8 cellular contexts compared by ENCODE assay signal in genomic region chr3:187102073-187102634, GRCh38. TPM values are rescaled to one million over a fixed set of nuclear protein-coding genes. Genes with fewer than 3 reads are reported as not detected.
A peak's percentile ranks its signal among the peaks of the same experiment; 100 is the strongest.
DNase-seq lines count a peak whose midpoint lies in the region; ATAC-seq and TF ChIP-seq lines count a peak whose summit lies in the region.

No MANE protein-coding gene starts in this region.

- H3K4me3 Mint-ChIP-seq in naive thymus-derived CD8-positive, alpha-beta T cell, result peak overlapping the region; percentile 53 to 84 (median 74)

- TSS peak; percentile 82 for BruUV-seq in A673 (replicated peaks; lab: Mats Ljungman, UMichigan)

- H3K27ac Mint-ChIP-seq in naive thymus-derived CD8-positive, alpha-beta T cell, result peak overlapping the region; percentile 44 to 89 (median 85)

- H3K9me3 ChIP-seq in A673 (ENCODE audit: low read depth, low read length, poor library complexity, severe bottlenecking), result peaks cover 18% of the 10 kb centered on the region

- POLR2A ChIA-PET in A673 (lab: Charles Lee; ENCODE audit: low non-redundant PET), result interaction anchor here (0.6 kb wide), 1 partner anchor 314 kb away, joined by 4 read pairs; no protein-coding TSS in a partner anchor
- POLR2A ChIA-PET in naive thymus-derived CD8-positive, alpha-beta T cell (lab: Charles Lee), result interaction anchor here (0.7 to 2.1 kb wide), 6 partner anchors 11 to 193 kb away, joined by 3 to 6 read pairs (median 4); no protein-coding TSS in a partner anchor

- H3K36me3 ChIP-seq in A673 (ENCODE audit: insufficient read depth, low read length, poor library complexity, severe bottlenecking), result no peaks in the 10 kb centered on the region

- CTCF ChIA-PET in A673 (lab: Charles Lee), result interaction anchor here (0.7 to 1.9 kb wide), 2 partner anchors 9 to 11 kb away, joined by 4 to 7 read pairs; no protein-coding TSS in a partner anchor

- peaks cover 0 to 18% (median 5%) of the 10 kb centered on the region in 9 donors for H3K9me3 Mint-ChIP-seq in naive thymus-derived CD8-positive, alpha-beta T cell

- no peaks in the 10 kb centered on the region for H3K27me3 ChIP-seq in A673 (replicated peaks; ENCODE audit: insufficient read depth, low read depth, low read length, poor library complexity)

- H3K27ac ChIP-seq in A673 (ENCODE audit: low read depth, low read length, poor library complexity, severe bottlenecking) (peak overlapping the region; percentile 75), caudate nucleus (ENCODE audit: low read depth, low read length) (peak overlapping the region; percentile 48)

- no peaks in the 10 kb centered on the region for H3K27me3 Mint-ChIP-seq in naive thymus-derived CD8-positive, alpha-beta T cell

- intact Hi-C loops in A673 (cut with micrococcal nuclease; ENCODE audit: unreplicated experiment), result no loop called here

- H3K4me1 ChIP-seq in A673 (ENCODE audit: insufficient read depth, low read length, poor library complexity, severe bottlenecking), result peaks cover 14% of the 10 kb centered on the region

- ATAC-seq in naive thymus-derived CD8-positive, alpha-beta T cell, result no peak
- no peak for ATAC-seq in GM19397 (IDR thresholded peaks at IDR 0.05; ENCODE audit: unreplicated experiment)

- DNase-seq in A673 (ENCODE audit: low spot score), result no peak
- no peak for DNase-seq in Jurkat, Clone E6-1 (ENCODE audit: low read depth, low spot score)
- no peak for DNase-seq in caudate nucleus (lab: John Stamatoyannopoulos, UW)
- DNase-seq in naive thymus-derived CD8-positive, alpha-beta T cell, result no peak
- DNase-seq in DMS53 (lab: John Stamatoyannopoulos, UW), result no peak
- DNase-seq in NCI-H446 treated with DMSO at 0.1 percent for 48 hours (lab: John Stamatoyannopoulos, UW), result no peak
- no peak for DNase-seq in retina

- peak overlapping the region; percentile 20 for H3K4me3 ChIP-seq in A673 (ENCODE audit: low read depth, low read length, poor library complexity, severe bottlenecking)
- H3K4me3 ChIP-seq in Jurkat, Clone E6-1 (ENCODE audit: low read length), result peak overlapping the region; percentile 28

- peaks cover 0 to 9% (median 9%) of the 10 kb centered on the region in 3 donors for H3K36me3 Mint-ChIP-seq in naive thymus-derived CD8-positive, alpha-beta T cell

- TF ChIP-seq CTCF in A673 (conservative IDR thresholded peaks at IDR 0.05; ENCODE audit: low read depth, low read length), result no peak

- H3K4me1 Mint-ChIP-seq in naive thymus-derived CD8-positive, alpha-beta T cell, result peaks cover 13 to 25% (median 19%) of the 10 kb centered on the region in 4 donors

RNA-seq across cellular contexts. Expression of gene RPL39L, which starts 37.1 kb away (rescaled TPM):
- total RNA-seq in A673 (2021), result 35.3 and 43.2 TPM in 2 replicates
- polyA plus RNA-seq in Jurkat, Clone E6-1 (2012; ENCODE audit: insufficient read depth, insufficient read length), result 151 TPM
- total RNA-seq in naive thymus-derived CD8-positive, alpha-beta T cell, result 1 to 10 TPM; 1.2 to 1.4 TPM
- 10 to 100 TPM in 1 of 3 donors, 1 to 10 TPM in 2; 3.8 to 11.2 (median 4.4) TPM for polyA plus RNA-seq in naive thymus-derived CD8-positive, alpha-beta T cell

Comparison
In these comparisons a context has a peak if more than half of its experiments do, and no peak if none do; other contexts are left out.
1. RNA of gene RPL39L, which starts 37.1 kb away (total RNA-seq): 35.3 to 43.2 TPM in A673; 1.2 to 1.4 TPM in naive thymus-derived CD8-positive, alpha-beta T cell; every median in the first group is over 10 times any median in the second.